15 cellular contexts compared by ENCODE assay signal in genomic region chr6:99364026-99364425, GRCh38. TPM values are rescaled to one million over a fixed set of nuclear protein-coding genes. Genes with fewer than 3 reads are reported as not detected.
A peak's percentile ranks its signal among the peaks of the same experiment; 100 is the strongest.
DNase-seq lines count a peak whose midpoint lies in the region; ATAC-seq, FAIRE-seq and TF ChIP-seq lines count a peak whose summit lies in the region.
"Had no signal": no experiment of that assay in that cellular context is flagged by ENCODE, and none has a peak within 500 bp of the region (broad histone marks: within the 10 kb centered on the region; RNA-seq: fewer than 3 reads in every experiment).

No MANE protein-coding gene starts in this region.

- intact Hi-C loops in activated CD4-positive, alpha-beta memory T cell treated with anti-CD3 and anti-CD28 coated beads for 36 hours (cut with micrococcal nuclease), result loop anchor here (1.0 to 5.0 kb wide), 6 partner anchors 15 to 174 kb away; partner anchors contain the start of genes FAXC and USP45
- intact Hi-C loops in GM12878 (cut with micrococcal nuclease; ENCODE audit: unreplicated experiment) (no loop called here), tibial artery (cut with DNase I; ENCODE audit: low total_unique reads) (no loop called here), PC-3 (cut with micrococcal nuclease) (no loop called here)

- peaks cover 16% of the 10 kb centered on the region for H3K4me1 Mint-ChIP-seq in activated CD4-positive, alpha-beta memory T cell treated with anti-CD3 and anti-CD28 coated beads for 36 hours (ENCODE audit: low read depth)
- peaks cover 18% of the 10 kb centered on the region for H3K4me1 Mint-ChIP-seq in activated CD4-positive, alpha-beta memory T cell treated with anti-CD3 and anti-CD28 coated beads, Interleukin-2, amount 10 ng/mL, durations not matched to agents 7 days and 5 days
- H3K4me1 Mint-ChIP-seq in CD8-positive, alpha-beta memory T cell, result no peaks in the 10 kb centered on the region

- no peaks in the 10 kb centered on the region for H3K27me3 ChIP-seq in GM12878 (replicated peaks in 1 of 2; ENCODE audit: control insufficient read depth in 2 of 2, insufficient read depth in 2 of 2, low read length in 1 of 2)
- H3K27me3 ChIP-seq in tibial artery, result no peaks in the 10 kb centered on the region
- no peaks in the 10 kb centered on the region for H3K27me3 ChIP-seq in CD8-positive, alpha-beta memory T cell (ENCODE audit: insufficient read depth, low read length, poor library complexity, severe bottlenecking)
- no peaks in the 10 kb centered on the region for H3K27me3 ChIP-seq in PC-3 (ENCODE audit: low read length)
- H3K27me3 ChIP-seq: cardiac muscle cell, Peyer's patch, upper lobe of left lung had no signal

- H4K20me1 ChIP-seq in GM12878 (ENCODE audit: control insufficient read depth, insufficient read depth), result no peaks in the 10 kb centered on the region
- H4K20me1 ChIP-seq in PC-3 (ENCODE audit: low read length), result no peaks in the 10 kb centered on the region

- RAD21 ChIA-PET in GM12878 (lab: Charles Lee; ENCODE audit: unreplicated experiment), result no interaction called here

- ATAC-seq in GM21447 (IDR thresholded peaks at IDR 0.05; ENCODE audit: unreplicated experiment), result peak; percentile 96
- peak; percentile 67 for ATAC-seq in HG03045 (IDR thresholded peaks at IDR 0.05; ENCODE audit: unreplicated experiment)
- ATAC-seq in GM12878, result peak; percentile 79
- ATAC-seq in PC-3, result no peak

- in situ Hi-C loops in GM12878 (cut with MboI), result no loop called here

- TF ChIP-seq CTCF in GM12878 (IDR thresholded peaks at IDR 0.05 in 2 of 3, conservative IDR thresholded peaks at IDR 0.05 in 1 of 3; ENCODE audit: control insufficient read depth in 2 of 3, extremely low read depth in 1 of 3, insufficient read depth in 1 of 3, low read depth in 3 of 3, low read length in 3 of 3) (no peak), tibial artery (IDR thresholded peaks at IDR 0.05) (no peak), PC-3 (conservative IDR thresholded peaks at IDR 0.05; ENCODE audit: low read depth, low read length) (no peak)

- H3K9me3 Mint-ChIP-seq in activated CD4-positive, alpha-beta memory T cell treated with anti-CD3 and anti-CD28 coated beads for 36 hours, result no peaks in the 10 kb centered on the region
- H3K9me3 Mint-ChIP-seq in activated CD4-positive, alpha-beta memory T cell treated with anti-CD3 and anti-CD28 coated beads, Interleukin-2, amount 10 ng/mL, durations not matched to agents 7 days and 5 days, result no peaks in the 10 kb centered on the region
- no peaks in the 10 kb centered on the region for H3K9me3 Mint-ChIP-seq in CD8-positive, alpha-beta memory T cell

- peaks cover 21% of the 10 kb centered on the region for H3K27me3 Mint-ChIP-seq in activated CD4-positive, alpha-beta memory T cell treated with anti-CD3 and anti-CD28 coated beads for 36 hours
- H3K27me3 Mint-ChIP-seq in activated CD4-positive, alpha-beta memory T cell treated with anti-CD3 and anti-CD28 coated beads, Interleukin-2, amount 10 ng/mL, durations not matched to agents 7 days and 5 days, result peaks cover 18% of the 10 kb centered on the region
- peaks cover 7 to 33% of the 10 kb centered on the region in 2 donors for H3K27me3 Mint-ChIP-seq in CD8-positive, alpha-beta memory T cell

- H3K9me3 ChIP-seq in GM12878 (replicated peaks; ENCODE audit: control insufficient read depth, insufficient read depth, low read length), result no peaks in the 10 kb centered on the region
- no peaks in the 10 kb centered on the region for H3K9me3 ChIP-seq in tibial artery
- H3K9me3 ChIP-seq in CD8-positive, alpha-beta memory T cell (ENCODE audit: low read length), result no peaks in the 10 kb centered on the region
- no peaks in the 10 kb centered on the region for H3K9me3 ChIP-seq in PC-3 (ENCODE audit: low read length)
- H3K9me3 ChIP-seq: Peyer's patch, upper lobe of left lung had no signal

- no peak overlapping the region for H3K27ac Mint-ChIP-seq in activated CD4-positive, alpha-beta memory T cell treated with anti-CD3 and anti-CD28 coated beads for 36 hours
- no peak overlapping the region for H3K27ac Mint-ChIP-seq in activated CD4-positive, alpha-beta memory T cell treated with anti-CD3 and anti-CD28 coated beads, Interleukin-2, amount 10 ng/mL, durations not matched to agents 7 days and 5 days
- no peak overlapping the region for H3K27ac Mint-ChIP-seq in CD8-positive, alpha-beta memory T cell

- BruUV-seq in GM12878 (replicated peaks; lab: Mats Ljungman, UMichigan) (no TSS peak), PC-3 (replicated peaks; lab: Mats Ljungman, UMichigan) (no TSS peak)

- H3K79me2 ChIP-seq in GM12878 (ENCODE audit: control insufficient read depth, insufficient read depth, low read length), result no peaks in the 10 kb centered on the region
- H3K79me2 ChIP-seq in PC-3 (ENCODE audit: low read length), result no peaks in the 10 kb centered on the region

- no peak for TF ChIP-seq POLR2A in GM12878 (IDR thresholded peaks at IDR 0.05; ENCODE audit: low read depth, low read length)

- H3F3A ChIP-seq in PC-3 (ENCODE audit: low read length, unreplicated experiment), result no peaks in the 10 kb centered on the region

- no peak overlapping the region for H3K4me3 Mint-ChIP-seq in activated CD4-positive, alpha-beta memory T cell treated with anti-CD3 and anti-CD28 coated beads for 36 hours
- no peak overlapping the region for H3K4me3 Mint-ChIP-seq in activated CD4-positive, alpha-beta memory T cell treated with anti-CD3 and anti-CD28 coated beads, Interleukin-2, amount 10 ng/mL, durations not matched to agents 7 days and 5 days
- peak overlapping the region in 1 of 7 donors; percentile 2 for H3K4me3 Mint-ChIP-seq in CD8-positive, alpha-beta memory T cell

- H3K36me3 ChIP-seq in GM12878 (ENCODE audit: control insufficient read depth in 2 of 2, insufficient read depth in 2 of 2, low read length in 1 of 2), result no peaks in the 10 kb centered on the region
- no peaks in the 10 kb centered on the region for H3K36me3 ChIP-seq in tibial artery
- no peaks in the 10 kb centered on the region for H3K36me3 ChIP-seq in CD8-positive, alpha-beta memory T cell (ENCODE audit: insufficient read depth, low read length)
- H3K36me3 ChIP-seq in PC-3 (ENCODE audit: low read depth, low read length), result no peaks in the 10 kb centered on the region
- H3K36me3 ChIP-seq: cardiac muscle cell, Peyer's patch, upper lobe of left lung had no signal

- no peak overlapping the region for H2AFZ ChIP-seq in GM12878 (ENCODE audit: control insufficient read depth, low read depth, low read length)
- H2AFZ ChIP-seq in PC-3 (ENCODE audit: low read length), result no peak overlapping the region

- H3K4me2 ChIP-seq in GM12878 (ENCODE audit: control insufficient read depth, insufficient read depth) (peak overlapping the region; percentile 38; the same call in 1 of the 2 replicates), PC-3 (ENCODE audit: low read length) (no peak overlapping the region)

- H3K36me3 Mint-ChIP-seq in activated CD4-positive, alpha-beta memory T cell treated with anti-CD3 and anti-CD28 coated beads for 36 hours, result no peaks in the 10 kb centered on the region
- H3K36me3 Mint-ChIP-seq in activated CD4-positive, alpha-beta memory T cell treated with anti-CD3 and anti-CD28 coated beads, Interleukin-2, amount 10 ng/mL, durations not matched to agents 7 days and 5 days (ENCODE audit: low read depth), result no peaks in the 10 kb centered on the region
- H3K36me3 Mint-ChIP-seq in CD8-positive, alpha-beta memory T cell, result no peaks in the 10 kb centered on the region

- H3K9ac ChIP-seq in GM12878 (ENCODE audit: control insufficient read depth, insufficient read depth, low read length), result no peak overlapping the region
- H3K9ac ChIP-seq in PC-3 (ENCODE audit: low read length), result no peak overlapping the region

- H3K4me1 ChIP-seq in GM12878 (ENCODE audit: control insufficient read depth, insufficient read depth, low read length) (0 out of 2 replicates have a peak, but pooled peaks cover 2% of the 10 kb centered on the region), tibial artery (no peaks in the 10 kb centered on the region), PC-3 (ENCODE audit: insufficient read depth, low read length) (no peaks in the 10 kb centered on the region)
- H3K4me1 ChIP-seq in CD8-positive, alpha-beta memory T cell (ENCODE audit: insufficient read depth, low read length), result no peaks in the 10 kb centered on the region
- H3K4me1 ChIP-seq: Peyer's patch, upper lobe of left lung had no signal

- no peak for FAIRE-seq in GM12878 (lab: Jason Lieb, UNC)

- CTCF ChIA-PET in activated CD4-positive, alpha-beta memory T cell treated with anti-CD3 and anti-CD28 coated beads for 36 hours (lab: Charles Lee), result interaction anchor here (0.8 to 1.7 kb wide), 3 partner anchors 32 to 62 kb away, joined by 3 to 5 read pairs (median 5); no protein-coding TSS in a partner anchor
- CTCF ChIA-PET in activated CD4-positive, alpha-beta memory T cell treated with anti-CD3 and anti-CD28 coated beads, Interleukin-2, amount 10 ng/mL, durations not matched to agents 7 days and 5 days (lab: Charles Lee), result interaction anchor here (1.2 kb wide), 1 partner anchor 34 kb away, joined by 3 read pairs; no protein-coding TSS in a partner anchor
- CTCF ChIA-PET in GM12878 (lab: Yijun Ruan, JAX), result interaction anchor here (1.1 to 1.5 kb wide), 2 partner anchors 34 to 58 kb away, joined by 3 to 4 read pairs; no protein-coding TSS in a partner anchor
- CTCF ChIA-PET in CD8-positive, alpha-beta memory T cell (lab: Charles Lee), result no interaction called here
- CTCF ChIA-PET in PC-3 (lab: Charles Lee), result no interaction called here

- TF ChIP-seq RAD21 in GM12878 (IDR thresholded peaks at IDR 0.05; ENCODE audit: insufficient read depth, low read depth, low read length), result no peak

- 9% methylated on average over 5 of the region's 5 CpGs for WGBS in GM12878 (ENCODE audit: insufficient coverage, insufficient replicate concordance, low lambda C conversion rate, missing lambda C conversion rate)

- H3K9me2 ChIP-seq in PC-3 (replicated peaks; ENCODE audit: low read length), result no peaks in the 10 kb centered on the region

- H3K4me3 ChIP-seq in GM12878 (no peak overlapping the region), tibial artery (no peak overlapping the region), PC-3 (ENCODE audit: low read length) (no peak overlapping the region)
- no peak overlapping the region for H3K4me3 ChIP-seq in CD8-positive, alpha-beta memory T cell (ENCODE audit: low read length)
- H3K4me3 ChIP-seq: cardiac muscle cell, Peyer's patch, upper lobe of left lung had no signal

- TF ChIP-seq EP300 in GM12878 (IDR thresholded peaks at IDR 0.05; ENCODE audit: borderline replicate concordance in 1 of 2, control insufficient read depth in 1 of 2, low read depth in 2 of 2, low read length in 2 of 2), result no peak

- DNase-seq in activated CD4-positive, alpha-beta memory T cell treated with anti-CD3 and anti-CD28 coated beads for 36 hours, result peak; percentile 11
- DNase-seq in activated CD4-positive, alpha-beta memory T cell treated with anti-CD3 and anti-CD28 coated beads, Interleukin-2, amount 10 ng/mL, durations not matched to agents 7 days and 5 days, result no peak
- DNase-seq in GM12878 (ENCODE audit: low read depth, low spot score) (peak; percentile 7), tibial artery (no peak), PC-3 (no peak)
- DNase-seq in CD8-positive, alpha-beta memory T cell, result no peak
- DNase-seq: NCI-H1930, Peyer's patch, retina, T1000, upper lobe of left lung had no signal

- POLR2A ChIA-PET in activated CD4-positive, alpha-beta memory T cell treated with anti-CD3 and anti-CD28 coated beads for 36 hours (lab: Charles Lee), result no interaction called here
- POLR2A ChIA-PET in activated CD4-positive, alpha-beta memory T cell treated with anti-CD3 and anti-CD28 coated beads, Interleukin-2, amount 10 ng/mL, durations not matched to agents 7 days and 5 days (lab: Charles Lee), result interaction anchor here (1.0 to 1.3 kb wide), 4 partner anchors 12 to 62 kb away, joined by 3 to 4 read pairs (median 3); no protein-coding TSS in a partner anchor
- POLR2A ChIA-PET in GM12878 (lab: Charles Lee), result no interaction called here
- POLR2A ChIA-PET in CD8-positive, alpha-beta memory T cell (lab: Charles Lee), result no interaction called here
- POLR2A ChIA-PET in PC-3 (lab: Charles Lee; ENCODE audit: unreplicated experiment), result no interaction called here

- H3K27ac ChIP-seq in GM12878 (ENCODE audit: control insufficient read depth, insufficient read depth) (no peak overlapping the region), tibial artery (no peak overlapping the region), PC-3 (ENCODE audit: low read length) (no peak overlapping the region)
- no peak overlapping the region for H3K27ac ChIP-seq in CD8-positive, alpha-beta memory T cell (ENCODE audit: low read depth, low read length)
- H3K27ac ChIP-seq: cardiac muscle cell, Peyer's patch, upper lobe of left lung had no signal

- SMC1A ChIA-PET in GM12878 (lab: Charles Lee; ENCODE audit: uncharacterized antibody, unreplicated experiment), result interaction anchor here (1.2 to 1.4 kb wide), 2 partner anchors 12 to 17 kb away, joined by 3 to 5 read pairs; no protein-coding TSS in a partner anchor

RNA-seq across cellular contexts. Expression of gene FAXC, which starts 14.6 kb away (rescaled TPM):
- not detected for total RNA-seq in activated CD4-positive, alpha-beta memory T cell treated with anti-CD3 and anti-CD28 coated beads for 36 hours
- under 1 TPM; 0.23 to 0.38 TPM for total RNA-seq in activated CD4-positive, alpha-beta memory T cell treated with anti-CD3 and anti-CD28 coated beads, Interleukin-2, amount 10 ng/mL, durations not matched to agents 7 days and 5 days
- not detected in 2 replicates for total RNA-seq in GM12878 (2013; cell fraction: nucleolus; rRNA removed)
- total RNA-seq in GM12878 (2014; rRNA removed) (not detected in 2 replicates), GM12878 (2014; rRNA removed; fragmentation: Illumina TruSeq; extraction: Trizol) (not detected in 2 replicates), GM12878 (2021) (not detected in 2 replicates), PC-3 (2014; rRNA removed) (3.9 and 5.4 TPM in 2 replicates)
- polyA plus RNA-seq in GM12878 (2011; ENCODE audit: low read depth), result not detected
- polyA plus RNA-seq in GM12878 (2011; rRNA removed) (not detected in 2 replicates), GM12878 (2014; fragmentation: Illumina TruSeq; extraction: Trizol) (not detected in 2 replicates), GM12878 (2014; fragmentation: Nextera tagmentation; extraction: Ambion mirVana) (not detected), GM12878 (2014; rRNA removed) (not detected in 2 replicates), GM12878 (2016; fragmentation: Nextera tagmentation; extraction: Ambion mirVana) (not detected)
- not detected in 2 replicates for polyA plus RNA-seq in GM12878 (2011; cell fraction: cytosol; rRNA removed)
- polyA plus RNA-seq in GM12878 (2011; cell fraction: nucleus; rRNA removed), result not detected in 2 replicates
- polyA plus RNA-seq in GM12878 (2012), result not detected in 2 replicates
- polyA minus RNA-seq in GM12878 (2011; rRNA and poly(A)+ RNA removed), result not detected in 2 replicates
- not detected in 2 replicates for polyA minus RNA-seq in GM12878 (2011; cell fraction: cytosol; rRNA and poly(A)+ RNA removed)
- polyA minus RNA-seq in GM12878 (2011; cell fraction: nucleus; rRNA and poly(A)+ RNA removed), result not detected in 2 replicates
- total RNA-seq in CD8-positive, alpha-beta memory T cell, result not detected
- polyA plus RNA-seq in CD8-positive, alpha-beta memory T cell, result not detected
- total RNA-seq: mononuclear cell had no signal

RNA-seq across cellular contexts. Expression of gene COQ3, which starts 30.0 kb away (rescaled TPM):
- 10 to 100 TPM; 14.9 to 16.4 TPM for total RNA-seq in activated CD4-positive, alpha-beta memory T cell treated with anti-CD3 and anti-CD28 coated beads for 36 hours
- 1 to 10 TPM; 6.6 to 7.5 TPM for total RNA-seq in activated CD4-positive, alpha-beta memory T cell treated with anti-CD3 and anti-CD28 coated beads, Interleukin-2, amount 10 ng/mL, durations not matched to agents 7 days and 5 days
- total RNA-seq in GM12878 (2013; cell fraction: nucleolus; rRNA removed), result 0.88 and 2.7 TPM in 2 replicates
- total RNA-seq in GM12878 (2014; rRNA removed) (9.3 and 10.7 TPM in 2 replicates), GM12878 (2014; rRNA removed; fragmentation: Illumina TruSeq; extraction: Trizol) (13.6 and 14.1 TPM in 2 replicates), GM12878 (2021) (11.4 and 11.9 TPM in 2 replicates), PC-3 (2014; rRNA removed) (6.7 and 15.6 TPM in 2 replicates)
- 3.6 TPM for polyA plus RNA-seq in GM12878 (2011; ENCODE audit: low read depth)
- polyA plus RNA-seq in GM12878 (2011; rRNA removed) (16.4 and 22.8 TPM in 2 replicates), GM12878 (2014; fragmentation: Illumina TruSeq; extraction: Trizol) (15.5 and 19.3 TPM in 2 replicates), GM12878 (2014; fragmentation: Nextera tagmentation; extraction: Ambion mirVana) (10 to 100 TPM; 43.3 to 50.6 TPM), GM12878 (2014; rRNA removed) (13.3 and 13.5 TPM in 2 replicates), GM12878 (2016; fragmentation: Nextera tagmentation; extraction: Ambion mirVana) (10 to 100 TPM; 26.8 to 27.9 TPM)
- polyA plus RNA-seq in GM12878 (2011; cell fraction: cytosol; rRNA removed), result 8.9 and 10.6 TPM in 2 replicates
- polyA plus RNA-seq in GM12878 (2011; cell fraction: nucleus; rRNA removed), result 7.9 and 8.0 TPM in 2 replicates
- polyA plus RNA-seq in GM12878 (2012), result 5.4 and 7.1 TPM in 2 replicates
- 4.2 and 7.0 TPM in 2 replicates for polyA minus RNA-seq in GM12878 (2011; rRNA and poly(A)+ RNA removed)
- polyA minus RNA-seq in GM12878 (2011; cell fraction: cytosol; rRNA and poly(A)+ RNA removed), result 2.0 and 4.6 TPM in 2 replicates
- polyA minus RNA-seq in GM12878 (2011; cell fraction: nucleus; rRNA and poly(A)+ RNA removed), result 0.29 and 0.73 TPM in 2 replicates
- 10 to 100 TPM; 18.9 to 20.7 TPM for total RNA-seq in CD8-positive, alpha-beta memory T cell
- 7.9 TPM for polyA plus RNA-seq in CD8-positive, alpha-beta memory T cell

Comparison
In these comparisons a context has a peak if more than half of its experiments do, and no peak if none do; other contexts are left out.
1. DNase-seq: peak in activated CD4-positive, alpha-beta memory T cell treated with anti-CD3 and anti-CD28 coated beads for 36 hours (single experiment) and GM12878 (single experiment); none in activated CD4-positive, alpha-beta memory T cell treated with anti-CD3 and anti-CD28 coated beads, Interleukin-2, amount 10 ng/mL, durations not matched to agents 7 days and 5 days (single experiment), tibial artery (0 of 2), CD8-positive, alpha-beta memory T cell (0 of 5) and PC-3 (single experiment).
2. CTCF ChIA-PET loops: an anchor here in activated CD4-positive, alpha-beta memory T cell treated with anti-CD3 and anti-CD28 coated beads for 36 hours (0.8 to 1.7 kb wide), activated CD4-positive, alpha-beta memory T cell treated with anti-CD3 and anti-CD28 coated beads, Interleukin-2, amount 10 ng/mL, durations not matched to agents 7 days and 5 days (1.2 kb wide) and GM12878 (1.1 to 1.5 kb wide); none called in CD8-positive, alpha-beta memory T cell and PC-3.